Comparison of ENCODE assay signal across 21 cellular contexts in genomic region chr17:17636456-17636855, GRCh38. TPM values are rescaled to one million over a fixed set of nuclear protein-coding genes. Genes with fewer than 3 reads are reported as not detected.
DNase-seq lines count a peak whose midpoint lies in the region; ATAC-seq, FAIRE-seq and TF ChIP-seq lines count a peak whose summit lies in the region.
"Had no signal": no experiment of that assay in that cellular context is flagged by ENCODE, and none has a peak within 500 bp of the region (broad histone marks: within the 10 kb centered on the region; RNA-seq: fewer than 3 reads in every experiment).

No MANE protein-coding gene starts in this region.

- H3K27ac Mint-ChIP-seq in T-helper 17 cell: no peak overlapping the region
- H3K27ac Mint-ChIP-seq: GM23338, H9 had no signal

- in situ Hi-C loops in astrocyte of the spinal cord (cut with HindIII; ENCODE audit: low sequenced_read_pairs): no loop called here
- in situ Hi-C loops in ACHN (cut with HindIII; ENCODE audit: low pct_ligation_motif_present, low pct_unique_long_range_greater_than_20kb, low sequenced_read_pairs): no loop called here

- ATAC-seq in T-helper 17 cell (no peak), pancreas (no peak)
- ATAC-seq: GM23338 had no signal

- WGBS in pancreas, 2 donors: 67 to 80% methylated on average over 5 of the region's 5 CpGs

- H3K27ac ChIP-seq in HL-60 (replicated peaks): peak overlapping the region; percentile 43; the same call in 1 of the 2 replicates
- peak overlapping the region; percentile 48 for H3K27ac ChIP-seq in neutrophil
- H3K27ac ChIP-seq in pancreas: no peak overlapping the region
- H3K27ac ChIP-seq: PC-9 had no signal

- H3K4me1 ChIP-seq in neutrophil (ENCODE audit: control insufficient read depth in 1 of 2, insufficient read depth in 1 of 2, low read depth in 1 of 2, low read length in 1 of 2) (peaks cover 29 to 42% of the 10 kb centered on the region in 2 experiments), pancreas (no peaks in the 10 kb centered on the region)

- H3K36me3 Mint-ChIP-seq in T-helper 17 cell (ENCODE audit: low read depth): peaks cover 4% of the 10 kb centered on the region
- H3K36me3 Mint-ChIP-seq: CD4-positive, CD25-positive, alpha-beta regulatory T cell had no signal

- H3K4me3 Mint-ChIP-seq in T-helper 17 cell: no peak overlapping the region
- H3K4me3 Mint-ChIP-seq: GM23338, H9 had no signal

- FAIRE-seq in pancreas (lab: Jason Lieb, UNC): no peak
- FAIRE-seq: GM18507, HTR-8/SVneo had no signal

- intact Hi-C loops in pancreas (cut with DNase I): no loop called here

- TF ChIP-seq CTCF in HL-60 (IDR thresholded peaks at IDR 0.05; ENCODE audit: insufficient read depth, low read length) (no peak), astrocyte of the spinal cord (IDR thresholded peaks at IDR 0.05; ENCODE audit: low read depth, low read length) (no peak), neutrophil (IDR thresholded peaks at IDR 0.05) (no peak), pancreas (IDR thresholded peaks at IDR 0.05) (no peak)

- peaks cover 20% of the 10 kb centered on the region for H3K27me3 Mint-ChIP-seq in T-helper 17 cell

- DNase-seq in HL-60 (ENCODE audit: low read depth in 1 of 2, low spot score in 1 of 2) (no peak), astrocyte of the spinal cord (ENCODE audit: low read depth, low spot score) (peak; percentile 3), fibroblast of peridontal ligament (ENCODE audit: extremely low read depth) (peak; percentile 55), islet precursor cell (no peak), T-helper 17 cell (no peak), ACHN (no peak), pancreas (no peak)
- DNase-seq: 8988T; CD4-positive, CD25-positive, alpha-beta regulatory T cell; COR-L47; DMS53; H9; KBM-7; NCI-H2029 treated with DMSO at 0.1 percent for 48 hours; NCI-H526 treated with DMSO at 0.1 percent for 48 hours; PC-9; Right ventricle myocardium superior had no signal

- H3K36me3 ChIP-seq in neutrophil (no peaks in the 10 kb centered on the region), pancreas (no peaks in the 10 kb centered on the region)

- H3K4me1 Mint-ChIP-seq in T-helper 17 cell: peaks cover 6% of the 10 kb centered on the region

- H3K27me3 ChIP-seq in HL-60 (ENCODE audit: insufficient read depth, poor library complexity, severe bottlenecking) (no peaks in the 10 kb centered on the region), neutrophil (no peaks in the 10 kb centered on the region), pancreas (no peaks in the 10 kb centered on the region)

- H3K9me3 ChIP-seq in neutrophil: no peaks in the 10 kb centered on the region
- no peaks in the 10 kb centered on the region for H3K9me3 ChIP-seq in T-helper 17 cell (ENCODE audit: control insufficient read depth, low read length, poor library complexity, severe bottlenecking)
- H3K9me3 ChIP-seq in pancreas: no peaks in the 10 kb centered on the region

- H3K4me3 ChIP-seq in HL-60 (replicated peaks; ENCODE audit: insufficient read depth, low read length): no peak overlapping the region
- H3K4me3 ChIP-seq in astrocyte of the spinal cord (ENCODE audit: low read depth, low read length): no peak overlapping the region
- no peak overlapping the region for H3K4me3 ChIP-seq in neutrophil (ENCODE audit: low read depth in 1 of 2, low read length in 1 of 2)
- no peak overlapping the region for H3K4me3 ChIP-seq in pancreas
- H3K4me3 ChIP-seq: GM23338, PC-9 had no signal

RNA-seq across cellular contexts. Expression of gene RAI1, which starts 44.8 kb away (rescaled TPM):
- total RNA-seq in T-helper 17 cell: 10 to 100 TPM; 18.4 to 18.6 TPM
- total RNA-seq in pancreas: 10 to 100 TPM; 12.1 to 21.6 (median 13.5) TPM
- polyA plus RNA-seq in pancreas: 10 to 100 TPM; 21.1 to 23.9 TPM

RNA-seq across cellular contexts. Expression of gene PEMT, which starts 44.9 kb away (rescaled TPM):
- total RNA-seq in T-helper 17 cell (10 to 100 TPM; 13.8 to 14.8 TPM), pancreas (10 to 100 TPM; 14.8 to 26.8 (median 22.1) TPM)
- 100 to 1,000 TPM in 1 of 2 donors, 10 to 100 TPM in 1; 26.4 to 109 TPM for polyA plus RNA-seq in pancreas

Comparison
In these comparisons a context has a peak if more than half of its experiments do, and no peak if none do; other contexts are left out.
1. DNase-seq: peak in astrocyte of the spinal cord (single experiment) and fibroblast of peridontal ligament (single experiment); none in HL-60 (0 of 2), islet precursor cell (single experiment), T-helper 17 cell (0 of 3), ACHN (single experiment) and pancreas (0 of 6).
2. H3K27ac ChIP-seq: peak in HL-60 (single experiment) and neutrophil (single experiment); none in pancreas (0 of 4).